ENCODE assay signal across 22 cellular contexts in the genomic region with DNA sequence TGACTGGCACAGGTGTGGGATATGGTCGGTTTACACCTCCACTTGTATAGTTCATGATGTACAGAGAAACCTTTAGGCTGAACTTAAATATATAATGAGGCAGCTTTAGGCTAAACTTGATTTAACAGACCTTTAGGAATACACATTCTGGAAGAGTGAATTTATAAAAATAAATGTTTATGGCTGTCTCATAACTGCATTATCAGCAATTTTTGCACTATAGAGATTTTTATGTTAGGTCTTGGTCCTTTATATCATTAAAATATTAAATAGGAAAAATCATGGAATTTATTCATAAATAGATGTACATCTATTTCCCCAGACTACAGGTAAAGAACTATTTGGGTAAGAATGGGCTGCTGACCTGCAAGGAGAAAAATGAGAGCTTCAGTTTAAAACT. TPM values are rescaled to one million over a fixed set of nuclear protein-coding genes. Genes with fewer than 3 reads are reported as not detected.
"Had no signal": no experiment of that assay in that cellular context is flagged by ENCODE, and none has a peak within 500 bp of the region (broad histone marks: within the 10 kb centered on the region; RNA-seq: fewer than 3 reads in every experiment).

No MANE protein-coding gene starts in this region.

- H3K4me1 Mint-ChIP-seq: IgD-negative memory B cell had no signal

- H3K27ac ChIP-seq: RWPE1 had no signal

- H3K9me3 ChIP-seq: MG63, SK-N-SH had no signal

- H3K4me3 ChIP-seq: MG63 had no signal

- H3K9me3 Mint-ChIP-seq: IgD-negative memory B cell had no signal

- H3K4me2 ChIP-seq: SK-N-SH had no signal

- H3K36me3 Mint-ChIP-seq: IgD-negative memory B cell had no signal

- H3K27me3 ChIP-seq: MG63 had no signal

- H3K36me3 ChIP-seq: MG63 had no signal

- ATAC-seq: Panc1, PC-3 had no signal

- H3K9ac ChIP-seq: SK-N-SH had no signal

- DNase-seq: KBM-7, MG63, NCI-H1092 treated with DMSO at 0.1 percent for 48 hours, NCI-H1436, NCI-H187, NCI-H2029, NCI-H2081 treated with DMSO at 0.1 percent for 48 hours, NCI-H2171, NCI-H226, NCI-H446, NCI-H510A, NCI-H524 treated with DMSO at 0.1 percent for 48 hours, NCI-H69, NCI-H774, PC-3, SHP77, SK-N-SH, SW 1271 had no signal

- H3K4me3 Mint-ChIP-seq: IgD-negative memory B cell had no signal

- H3K27ac Mint-ChIP-seq: IgD-negative memory B cell had no signal

RNA-seq across cellular contexts. Expression of a gene that starts 19.8 kb away (rescaled TPM):
- total RNA-seq: OCI-LY7 had no signal
